Comparison of ENCODE assay signal across 26 cellular contexts in the genomic region with DNA sequence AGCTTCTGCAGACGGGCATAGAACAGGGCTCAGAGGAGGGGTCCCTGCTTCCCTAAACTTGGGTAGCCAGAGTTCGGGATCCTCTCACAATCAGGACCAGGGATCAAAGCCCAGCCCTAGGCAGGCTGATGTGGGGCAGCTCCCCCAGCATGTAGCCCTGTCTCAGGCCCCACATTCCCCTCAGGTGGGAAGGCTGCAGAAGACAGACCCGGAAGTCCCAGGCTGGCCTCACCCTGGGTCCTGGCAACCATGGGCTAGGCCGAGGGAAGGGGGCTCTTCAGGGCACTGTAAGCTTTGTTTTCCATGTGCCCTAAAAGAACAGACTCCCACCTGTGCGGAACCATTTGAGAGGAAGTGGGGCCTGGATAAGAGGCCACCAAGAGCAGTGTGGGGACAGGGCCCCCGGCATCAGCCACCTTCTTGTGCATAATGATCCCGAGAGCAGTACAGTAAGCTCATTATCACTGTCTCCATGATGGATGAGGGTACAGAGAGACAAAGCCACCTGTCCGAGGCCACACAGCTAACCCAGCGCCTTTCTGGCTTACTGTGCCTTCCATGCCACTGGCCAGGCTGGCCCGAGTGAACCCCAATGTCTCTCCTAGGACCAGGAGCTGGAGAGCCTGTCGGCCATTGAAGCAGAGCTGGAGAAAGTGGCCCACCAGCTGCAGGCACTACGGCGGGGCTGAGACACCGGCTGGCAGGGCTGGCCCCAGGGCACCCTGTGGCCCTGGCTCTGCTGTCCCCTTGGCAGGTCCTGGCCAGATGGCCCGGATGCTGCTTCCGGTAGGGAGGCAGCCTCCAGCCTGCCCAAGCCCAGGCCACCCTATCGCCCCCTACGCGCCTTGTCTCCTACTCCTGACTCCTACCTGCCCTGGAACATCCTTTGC. TPM values are rescaled to one million over a fixed set of nuclear protein-coding genes. Genes with fewer than 3 reads are reported as not detected.
"Had no signal": no experiment of that assay in that cellular context is flagged by ENCODE, and none has a peak within 500 bp of the region (broad histone marks: within the 10 kb centered on the region; RNA-seq: fewer than 3 reads in every experiment).

No MANE protein-coding gene starts in this region.

- H3K9me3 Mint-ChIP-seq: activated CD4-positive, alpha-beta memory T cell treated with anti-CD3 and anti-CD28 coated beads for 36 hours; activated CD4-positive, alpha-beta T cell treated with anti-CD3 and anti-CD28 coated beads, Interleukin-2, amount 10 ng/mL, durations not matched to agents 7 days and 5 days; activated naive CD4-positive, alpha-beta T cell treated with anti-CD3 and anti-CD28 coated beads, Interleukin-2, amount 50 U/mL, for 72 hours; activated naive CD8-positive, alpha-beta T cell treated with anti-CD3 and anti-CD28 coated beads, Interleukin-2, amount 50 U/mL, for 24 hours; activated T-cell treated with anti-CD3 and anti-CD28 coated beads, Interleukin-2, amount 50 U/mL, for 4 hours; brain; central memory CD8-positive, alpha-beta T cell had no signal

- H3K36me3 ChIP-seq: MG63 had no signal

- ATAC-seq: activated CD4-positive, CD25-positive, alpha-beta regulatory T cell treated with anti-CD3 and anti-CD28 coated beads, Interleukin-2, amount 50 U/mL, for 24 hours; activated naive CD4-positive, alpha-beta T cell treated with anti-CD3 and anti-CD28 coated beads, Interleukin-2, amount 50 U/mL, for 72 hours; activated naive CD8-positive, alpha-beta T cell treated with anti-CD3 and anti-CD28 coated beads, Interleukin-2, amount 50 U/mL, for 24 hours; activated T-cell treated with anti-CD3 and anti-CD28 coated beads, Interleukin-2, amount 50 U/mL, for 4 hours; T-helper 17 cell had no signal

- H3K27me3 Mint-ChIP-seq: activated CD4-positive, alpha-beta memory T cell treated with anti-CD3 and anti-CD28 coated beads for 36 hours; activated CD4-positive, alpha-beta T cell treated with anti-CD3 and anti-CD28 coated beads, Interleukin-2, amount 10 ng/mL, durations not matched to agents 7 days and 5 days; activated naive CD8-positive, alpha-beta T cell treated with anti-CD3 and anti-CD28 coated beads, Interleukin-2, amount 50 U/mL, for 24 hours; brain; central memory CD8-positive, alpha-beta T cell; T-helper 17 cell had no signal

- H3K36me3 Mint-ChIP-seq: activated CD4-positive, alpha-beta memory T cell treated with anti-CD3 and anti-CD28 coated beads for 36 hours; activated naive CD4-positive, alpha-beta T cell treated with anti-CD3 and anti-CD28 coated beads, Interleukin-2, amount 50 U/mL, for 72 hours; brain had no signal

- H3K4me3 Mint-ChIP-seq: activated CD4-positive, alpha-beta memory T cell treated with anti-CD3 and anti-CD28 coated beads for 36 hours; activated CD4-positive, alpha-beta T cell treated with anti-CD3 and anti-CD28 coated beads, Interleukin-2, amount 10 ng/mL, durations not matched to agents 7 days and 5 days; activated naive CD8-positive, alpha-beta T cell treated with anti-CD3 and anti-CD28 coated beads, Interleukin-2, amount 50 U/mL, for 24 hours; activated T-cell treated with anti-CD3 and anti-CD28 coated beads, Interleukin-2, amount 50 U/mL, for 4 hours; brain; central memory CD8-positive, alpha-beta T cell; T-helper 17 cell had no signal

- H3K27ac Mint-ChIP-seq: activated CD4-positive, alpha-beta memory T cell treated with anti-CD3 and anti-CD28 coated beads for 36 hours; activated CD4-positive, alpha-beta T cell treated with anti-CD3 and anti-CD28 coated beads, Interleukin-2, amount 10 ng/mL, durations not matched to agents 7 days and 5 days; activated naive CD4-positive, alpha-beta T cell treated with anti-CD3 and anti-CD28 coated beads, Interleukin-2, amount 50 U/mL, for 72 hours; activated naive CD8-positive, alpha-beta T cell treated with anti-CD3 and anti-CD28 coated beads, Interleukin-2, amount 50 U/mL, for 24 hours; brain; T-helper 17 cell had no signal

- H3K27ac ChIP-seq: SJCRH30, VCaP had no signal

- DNase-seq: activated CD4-positive, alpha-beta memory T cell treated with anti-CD3 and anti-CD28 coated beads for 36 hours; activated CD4-positive, alpha-beta T cell treated with anti-CD3 and anti-CD28 coated beads, Interleukin-2, amount 10 ng/mL, durations not matched to agents 7 days and 5 days; activated CD8-positive, alpha-beta memory T cell treated with anti-CD3 and anti-CD28 coated beads for 24 hours; activated effector memory CD4-positive, alpha-beta T cell treated with anti-CD3 and anti-CD28 coated beads, Interleukin-2, amount 50 U/mL, for 16 hours; activated naive CD4-positive, alpha-beta T cell treated with Interleukin-2 at 50 U/mL for 16 hours; activated naive CD8-positive, alpha-beta T cell treated with anti-CD3 and anti-CD28 coated beads, Interleukin-2, amount 50 U/mL, for 24 hours; activated T-cell treated with anti-CD3 and anti-CD28 coated beads, Interleukin-2, amount 50 U/mL, for 4 hours; amniotic stem cell; MG63; MV-4-11; NCI-H1105; NCI-H1436; NCI-H1694 treated with DMSO at 0.1 percent for 48 hours; NCI-H2029 treated with DMSO at 0.1 percent for 48 hours; NCI-H510A treated with DMSO at 0.1 percent for 48 hours; NCI-H69; Right ventricle myocardium superior; SJCRH30; T-helper 17 cell had no signal

- H3K9me3 ChIP-seq: MG63, SJCRH30 had no signal

- H3K4me3 ChIP-seq: MG63, SJCRH30 had no signal

- H3K4me1 Mint-ChIP-seq: activated CD4-positive, alpha-beta T cell treated with anti-CD3 and anti-CD28 coated beads, Interleukin-2, amount 10 ng/mL, durations not matched to agents 7 days and 5 days; brain; central memory CD8-positive, alpha-beta T cell had no signal

RNA-seq across cellular contexts. Expression of gene CHGA, which starts 11.5 kb away (rescaled TPM):
- total RNA-seq: activated CD4-positive, alpha-beta memory T cell treated with anti-CD3 and anti-CD28 coated beads for 36 hours; activated CD4-positive, alpha-beta T cell treated with anti-CD3 and anti-CD28 coated beads, Interleukin-2, amount 10 ng/mL, durations not matched to agents 7 days and 5 days; activated naive CD4-positive, alpha-beta T cell treated with anti-CD3 and anti-CD28 coated beads, Interleukin-2, amount 50 U/mL, for 72 hours; astrocyte; Right ventricle myocardium superior; RPMI7951; SJCRH30; T-helper 17 cell had no signal
